29 cellular contexts compared by ENCODE assay signal in genomic region chr11:91851908-91852307, GRCh38.
"Had no signal": no experiment of that assay in that cellular context is flagged by ENCODE, and none has a peak within 500 bp of the region (broad histone marks: within the 10 kb centered on the region; RNA-seq: fewer than 3 reads in every experiment).

No MANE protein-coding gene starts in this region.

- H3K9me3 ChIP-seq: pancreas, prostate gland, suprapubic skin, thoracic aorta, tibial artery, upper lobe of right lung had no signal

- ATAC-seq: left lobe of liver; natural killer cell; pancreas; right cardiac atrium; sciatic nerve; stimulated activated effector memory CD8-positive, alpha-beta T cell treated with anti-CD3 and anti-CD28 coated beads, Interleukin-12 subunit alpha, Interleukin-12 subunit beta, amount 100 ng/mL, for 72 hours; upper lobe of right lung had no signal

- H3K4me1 ChIP-seq: pancreas, prostate gland, suprapubic skin, upper lobe of right lung had no signal

- H3K27ac ChIP-seq: heart right ventricle, pancreas, prostate gland, skin epidermis, suprapubic skin, thoracic aorta, tibial artery, upper lobe of right lung had no signal

- H3K27me3 ChIP-seq: heart right ventricle, pancreas, suprapubic skin, tibial artery, upper lobe of right lung had no signal

- FAIRE-seq: keratinocyte, pancreas, urothelium cell line had no signal

- DNase-seq: heart right ventricle; hippocampal formation; kidney glomerular epithelial cell; left cardiac atrium; mesendoderm; naive B cell; natural killer cell; nephron progenitor cell; nucleus accumbens; pancreas; posterior cingulate gyrus; retina; right cardiac atrium; stimulated activated CD4-positive, alpha-beta T cell treated with anti-CD3 and anti-CD28 coated beads, Interleukin-12 subunit alpha, Interleukin-12 subunit beta, amount 100 ng/mL, for 4 hours; stimulated activated CD4-positive, alpha-beta T cell treated with anti-CD3 and anti-CD28 coated beads, Interleukin-4, amount 100 ng/mL, for 24 hours; stimulated activated naive CD4-positive, alpha-beta T cell; tibial artery; trophoblast cell; upper lobe of right lung had no signal

- H3K36me3 ChIP-seq: heart right ventricle, pancreas, prostate gland, suprapubic skin, thoracic aorta, tibial artery, upper lobe of right lung had no signal

- H3K4me3 ChIP-seq: heart right ventricle, lung, pancreas, prostate gland, skin epidermis, suprapubic skin, thoracic aorta, tibial artery, upper lobe of right lung had no signal
